8 cellular contexts compared by ENCODE assay signal in the genomic region with DNA sequence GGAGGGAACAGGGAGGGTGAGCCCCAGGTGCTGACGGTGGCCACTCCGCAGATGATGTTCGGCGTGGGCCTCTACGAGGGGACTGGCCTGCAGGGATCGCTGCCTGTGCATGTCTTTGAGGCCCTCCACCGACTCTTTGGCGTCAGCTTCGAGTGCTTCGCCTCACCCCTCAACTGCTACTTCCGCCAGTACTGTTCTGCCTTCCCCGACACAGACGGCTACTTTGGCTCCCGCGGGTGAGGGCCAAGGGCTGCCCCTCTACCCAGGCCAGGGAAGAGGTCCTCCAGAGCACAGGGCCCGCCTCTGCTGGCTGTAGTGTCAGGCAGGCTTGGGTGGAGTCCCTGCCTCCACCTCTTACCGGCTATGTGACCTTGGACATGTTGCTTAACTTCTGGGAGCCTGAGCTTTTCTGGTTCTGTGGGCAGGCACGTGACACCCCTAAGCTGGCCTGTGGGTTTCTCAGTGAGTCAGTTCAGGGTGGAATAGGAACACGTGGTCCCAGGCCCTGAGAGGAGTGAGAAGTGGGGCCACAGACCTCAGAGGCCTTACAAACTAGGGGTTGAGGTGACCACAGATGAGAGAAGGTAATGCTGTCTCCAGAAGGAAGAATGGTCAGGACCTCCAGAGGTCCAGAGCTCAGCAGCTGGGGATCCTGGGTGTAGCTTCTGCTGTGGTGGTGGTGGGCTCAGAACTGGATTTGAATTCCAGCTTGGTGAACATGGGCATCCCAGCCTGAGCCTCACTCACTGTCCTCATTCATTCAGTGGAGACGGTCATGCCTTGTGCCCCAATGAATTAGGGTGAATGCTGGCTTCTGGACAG. TPM values are rescaled to one million over a fixed set of nuclear protein-coding genes. Genes with fewer than 3 reads are reported as not detected.
DNase-seq lines count a peak whose midpoint lies in the region; ATAC-seq and TF ChIP-seq lines count a peak whose summit lies in the region.

No MANE protein-coding gene starts in this region.

- H3K4me3 ChIP-seq in foreskin fibroblast (ENCODE audit: low read depth in 1 of 2, low read length in 2 of 2): no peak overlapping the region
- H3K4me3 ChIP-seq in MG63: no peak overlapping the region

- ATAC-seq in GM19395 (IDR thresholded peaks at IDR 0.05; ENCODE audit: unreplicated experiment): no peak
- no peak for ATAC-seq in HG03571 (IDR thresholded peaks at IDR 0.05; ENCODE audit: unreplicated experiment)
- ATAC-seq in HG02763 (IDR thresholded peaks at IDR 0.05; ENCODE audit: unreplicated experiment): no peak

- DNase-seq in HT-29 (ENCODE audit: low spot score): peak; percentile 76
- peak; percentile 49 to 52 for DNase-seq in activated CD4-positive, alpha-beta T cell treated with anti-CD3 and anti-CD28 coated beads, Interleukin-2, amount 50 U/mL, for 48 hours
- DNase-seq in foreskin fibroblast: peak; percentile 80 to 87
- peak; percentile 18 to 57 for DNase-seq in stimulated activated CD8-positive, alpha-beta memory T cell treated with anti-CD3 and anti-CD28 coated beads, Interleukin-4, amount 100 ng/mL, for 4 hours (ENCODE audit: low read depth in 2 of 2, low spot score in 1 of 2)
- DNase-seq in MG63: no peak

- H3K27me3 ChIP-seq in MG63: no peaks in the 10 kb centered on the region

- TF ChIP-seq CTCF in foreskin fibroblast (IDR thresholded peaks at IDR 0.05; ENCODE audit: low read depth, low read length): no peak

- peaks cover 84% of the 10 kb centered on the region for H3K36me3 ChIP-seq in MG63

- no peaks in the 10 kb centered on the region for H3K9me3 ChIP-seq in MG63

RNA-seq across cellular contexts. Expression of gene PCIF1, which starts 11.9 kb away (rescaled TPM):
- total RNA-seq in HT-29 (2014; rRNA removed; shearing (Covaris generic)): 25.5 and 31.7 TPM in 2 replicates
- 10.5 and 12.1 TPM in 2 replicates for total RNA-seq in MG63 (2014; rRNA removed; shearing (Covaris generic); ENCODE audit: low replicate concordance)

RNA-seq across cellular contexts. Expression of gene ZNF335, which starts 25.6 kb away (rescaled TPM):
- total RNA-seq in HT-29 (2014; rRNA removed; shearing (Covaris generic)): 39.2 and 44.8 TPM in 2 replicates
- total RNA-seq in MG63 (2014; rRNA removed; shearing (Covaris generic); ENCODE audit: low replicate concordance): 8.7 and 9.5 TPM in 2 replicates

RNA-seq across cellular contexts. Expression of gene PLTP, which starts 34.4 kb away (rescaled TPM):
- 1.0 and 2.1 TPM in 2 replicates for total RNA-seq in HT-29 (2014; rRNA removed; shearing (Covaris generic))
- 46.8 and 70.1 TPM in 2 replicates for total RNA-seq in MG63 (2014; rRNA removed; shearing (Covaris generic); ENCODE audit: low replicate concordance)

RNA-seq across cellular contexts. Expression of gene CTSA, which starts 55.2 kb away (rescaled TPM):
- total RNA-seq in HT-29 (2014; rRNA removed; shearing (Covaris generic)): 151 and 162 TPM in 2 replicates
- 17.8 and 27.9 TPM in 2 replicates for total RNA-seq in MG63 (2014; rRNA removed; shearing (Covaris generic); ENCODE audit: low replicate concordance)

RNA-seq across cellular contexts. Expression of gene NEURL2, which starts 55.4 kb away (rescaled TPM):
- total RNA-seq in HT-29 (2014; rRNA removed; shearing (Covaris generic)): 8.9 and 11.4 TPM in 2 replicates
- 0.39 TPM in 1 of 2 replicates, not detected in the other for total RNA-seq in MG63 (2014; rRNA removed; shearing (Covaris generic); ENCODE audit: low replicate concordance)

Comparison
In these comparisons a context has a peak if more than half of its experiments do, and no peak if none do; other contexts are left out.
1. RNA of gene PLTP, which starts 34.4 kb away (total RNA-seq): 46.8 to 70.1 TPM in MG63; 1.0 to 2.1 TPM in HT-29; every median in the first group is over 10 times any median in the second.